1 cellular context compared by ENCODE assay signal in genomic region chr6:1267057-1267732, GRCh38.
TF ChIP-seq lines count a peak whose summit lies in the region.

No MANE protein-coding gene starts in this region.

TF ChIP-seq in H1, 55 proteins besides CTCF, POLR2A, EP300 and RAD21:
- TF ChIP-seq TEAD4 (IDR thresholded peaks at IDR 0.05; ENCODE audit: low read depth, low read length) (no peak), EGR1 (IDR thresholded peaks at IDR 0.05; ENCODE audit: borderline replicate concordance, low read depth, low read length) (no peak), RBBP5 (IDR thresholded peaks at IDR 0.05; ENCODE audit: borderline replicate concordance, low read depth, low read length) (no peak), POU5F1 (IDR thresholded peaks at IDR 0.05; ENCODE audit: low read depth, low read length) (no peak)
